ENCODE assay signal across 1 cellular context in genomic region chr1:93977546-93977945, GRCh38.
TF ChIP-seq lines count a peak whose summit lies in the region.

No MANE protein-coding gene starts in this region.

TF ChIP-seq in HepG2, 621 proteins besides CTCF, POLR2A, EP300 and RAD21:
- TF ChIP-seq, protein P1, sequence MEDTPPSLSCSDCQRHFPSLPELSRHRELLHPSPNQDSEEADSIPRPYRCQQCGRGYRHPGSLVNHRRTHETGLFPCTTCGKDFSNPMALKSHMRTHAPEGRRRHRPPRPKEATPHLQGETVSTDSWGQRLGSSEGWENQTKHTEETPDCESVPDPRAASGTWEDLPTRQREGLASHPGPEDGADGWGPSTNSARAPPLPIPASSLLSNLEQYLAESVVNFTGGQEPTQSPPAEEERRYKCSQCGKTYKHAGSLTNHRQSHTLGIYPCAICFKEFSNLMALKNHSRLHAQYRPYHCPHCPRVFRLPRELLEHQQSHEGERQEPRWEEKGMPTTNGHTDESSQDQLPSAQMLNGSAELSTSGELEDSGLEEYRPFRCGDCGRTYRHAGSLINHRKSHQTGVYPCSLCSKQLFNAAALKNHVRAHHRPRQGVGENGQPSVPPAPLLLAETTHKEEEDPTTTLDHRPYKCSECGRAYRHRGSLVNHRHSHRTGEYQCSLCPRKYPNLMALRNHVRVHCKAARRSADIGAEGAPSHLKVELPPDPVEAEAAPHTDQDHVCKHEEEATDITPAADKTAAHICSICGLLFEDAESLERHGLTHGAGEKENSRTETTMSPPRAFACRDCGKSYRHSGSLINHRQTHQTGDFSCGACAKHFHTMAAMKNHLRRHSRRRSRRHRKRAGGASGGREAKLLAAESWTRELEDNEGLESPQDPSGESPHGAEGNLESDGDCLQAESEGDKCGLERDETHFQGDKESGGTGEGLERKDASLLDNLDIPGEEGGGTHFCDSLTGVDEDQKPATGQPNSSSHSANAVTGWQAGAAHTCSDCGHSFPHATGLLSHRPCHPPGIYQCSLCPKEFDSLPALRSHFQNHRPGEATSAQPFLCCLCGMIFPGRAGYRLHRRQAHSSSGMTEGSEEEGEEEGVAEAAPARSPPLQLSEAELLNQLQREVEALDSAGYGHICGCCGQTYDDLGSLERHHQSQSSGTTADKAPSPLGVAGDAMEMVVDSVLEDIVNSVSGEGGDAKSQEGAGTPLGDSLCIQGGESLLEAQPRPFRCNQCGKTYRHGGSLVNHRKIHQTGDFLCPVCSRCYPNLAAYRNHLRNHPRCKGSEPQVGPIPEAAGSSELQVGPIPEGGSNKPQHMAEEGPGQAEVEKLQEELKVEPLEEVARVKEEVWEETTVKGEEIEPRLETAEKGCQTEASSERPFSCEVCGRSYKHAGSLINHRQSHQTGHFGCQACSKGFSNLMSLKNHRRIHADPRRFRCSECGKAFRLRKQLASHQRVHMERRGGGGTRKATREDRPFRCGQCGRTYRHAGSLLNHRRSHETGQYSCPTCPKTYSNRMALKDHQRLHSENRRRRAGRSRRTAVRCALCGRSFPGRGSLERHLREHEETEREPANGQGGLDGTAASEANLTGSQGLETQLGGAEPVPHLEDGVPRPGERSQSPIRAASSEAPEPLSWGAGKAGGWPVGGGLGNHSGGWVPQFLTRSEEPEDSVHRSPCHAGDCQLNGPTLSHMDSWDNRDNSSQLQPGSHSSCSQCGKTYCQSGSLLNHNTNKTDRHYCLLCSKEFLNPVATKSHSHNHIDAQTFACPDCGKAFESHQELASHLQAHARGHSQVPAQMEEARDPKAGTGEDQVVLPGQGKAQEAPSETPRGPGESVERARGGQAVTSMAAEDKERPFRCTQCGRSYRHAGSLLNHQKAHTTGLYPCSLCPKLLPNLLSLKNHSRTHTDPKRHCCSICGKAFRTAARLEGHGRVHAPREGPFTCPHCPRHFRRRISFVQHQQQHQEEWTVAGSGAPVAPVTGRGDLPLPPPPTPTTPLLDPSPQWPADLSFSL (CRISPR knock-in tag; IDR thresholded peaks at IDR 0.05): no peak
- TF ChIP-seq ZNF672 (CRISPR knock-in tag; IDR thresholded peaks at IDR 0.05) (no peak), ATF1 (CRISPR knock-in tag; IDR thresholded peaks at IDR 0.05) (no peak), ZNF414 (CRISPR knock-in tag; IDR thresholded peaks at IDR 0.05) (no peak), ZNF230 (CRISPR knock-in tag; IDR thresholded peaks at IDR 0.05) (no peak), ZNF501 (CRISPR knock-in tag; IDR thresholded peaks at IDR 0.05) (no peak)
